In the genomic region with DNA sequence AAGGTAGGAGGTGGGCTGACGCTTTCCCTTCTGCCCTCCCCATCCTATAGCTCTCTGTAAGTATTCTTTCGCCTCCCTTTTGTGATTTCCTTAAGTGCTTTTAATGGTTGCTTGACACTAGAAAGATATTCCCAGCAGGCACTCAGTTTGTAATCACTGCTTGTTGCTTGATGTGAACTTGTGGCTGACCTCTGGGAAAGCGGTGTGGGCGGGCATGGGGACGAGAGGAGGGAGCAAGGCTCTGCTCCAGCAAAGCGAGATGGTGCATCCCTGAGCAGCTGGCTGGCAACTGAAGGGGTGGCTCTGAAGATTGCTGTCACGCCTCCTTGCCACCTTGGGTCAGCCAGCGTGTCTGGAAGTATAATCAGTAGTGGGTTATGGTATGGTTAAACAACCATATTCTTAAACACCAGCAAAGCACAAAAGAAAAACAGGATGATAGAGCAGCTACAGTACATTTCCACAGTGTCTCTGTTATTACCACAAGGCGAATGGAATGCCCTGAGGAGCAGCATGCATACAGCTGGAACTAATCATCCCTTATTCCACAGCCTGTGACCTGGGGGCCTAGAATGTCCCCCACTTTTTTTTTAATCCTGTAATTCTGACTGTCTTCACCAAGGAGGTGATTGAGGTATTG, we compare ENCODE assay signal across 18 cellular contexts.
DNase-seq lines count a peak whose midpoint lies in the region; ATAC-seq and TF ChIP-seq lines count a peak whose summit lies in the region.
"Had no signal": no experiment of that assay in that cellular context is flagged by ENCODE, and none has a peak within 500 bp of the region (broad histone marks: within the 10 kb centered on the region; RNA-seq: fewer than 3 reads in every experiment).

No MANE protein-coding gene starts in this region.

- H3K36me3 ChIP-seq in IMR-90 (ENCODE audit: control insufficient read depth, insufficient read depth, low read length) (no peaks in the 10 kb centered on the region), mesenchymal stem cell (ENCODE audit: control insufficient read depth in 1 of 2, insufficient read depth in 2 of 2, low read depth in 1 of 2, low read length in 2 of 2) (no peaks in the 10 kb centered on the region)
- H3K36me3 ChIP-seq: right atrium auricular region, upper lobe of left lung had no signal

- H2BK5ac ChIP-seq in IMR-90 (ENCODE audit: low read depth, low read length, poor library complexity, severe bottlenecking) (no peak overlapping the region), mesenchymal stem cell (ENCODE audit: low read depth, low read length, poor library complexity, severe bottlenecking) (no peak overlapping the region)

- CTCF ChIA-PET in IMR-90 (lab: Yijun Ruan, JAX) = no interaction called here

- TF ChIP-seq RAD21 in IMR-90 (IDR thresholded peaks at IDR 0.05; ENCODE audit: low read length) = no peak

- H2AFZ ChIP-seq in IMR-90 (replicated peaks; ENCODE audit: low read length, poor library complexity) = peak overlapping the region; percentile 5
- no peak overlapping the region for H2AFZ ChIP-seq in mesenchymal stem cell (ENCODE audit: low read depth, low read length)

- H2BK15ac ChIP-seq in IMR-90 (ENCODE audit: low read depth, low read length) (no peak overlapping the region), mesenchymal stem cell (ENCODE audit: low read depth, poor library complexity, severe bottlenecking) (no peak overlapping the region)

- no TSS peak for BruUV-seq in IMR-90 (replicated peaks; lab: Mats Ljungman, UMichigan)

- peaks cover 27% of the 10 kb centered on the region for H3K9me1 ChIP-seq in IMR-90 (ENCODE audit: insufficient read depth, low read length)

- H3K14ac ChIP-seq in IMR-90 (replicated peaks; ENCODE audit: low read depth, low read length) (peak overlapping the region; percentile 43; the same call in 1 of the 2 replicates), mesenchymal stem cell (ENCODE audit: low read length in 2 of 2) (no peak overlapping the region)

- no peak overlapping the region for H2BK12ac ChIP-seq in mesenchymal stem cell (ENCODE audit: low read length in 2 of 2)

- intact Hi-C loops in IMR-90 (cut with micrococcal nuclease) = loop anchor here (5.0 kb wide), 1 partner anchor 165 kb away; no protein-coding TSS in a partner anchor

- no peak overlapping the region for H4K8ac ChIP-seq in IMR-90 (ENCODE audit: low read depth in 2 of 2, low read length in 2 of 2)
- H4K8ac ChIP-seq in mesenchymal stem cell (ENCODE audit: low read length) = no peak overlapping the region

- no peak overlapping the region for H4K5ac ChIP-seq in IMR-90 (ENCODE audit: low read depth, low read length)

- H3K9ac ChIP-seq in IMR-90 (ENCODE audit: low read depth, low read length) = no peak overlapping the region
- H3K9ac ChIP-seq in mesenchymal stem cell (ENCODE audit: low read length) = no peak overlapping the region
- H3K9ac ChIP-seq: BLaER1 had no signal

- peaks cover 30 to 74% of the 10 kb centered on the region in 2 experiments for H3K79me1 ChIP-seq in IMR-90 (ENCODE audit: low read depth in 1 of 2, low read length in 2 of 2)
- H3K79me1 ChIP-seq in mesenchymal stem cell (replicated peaks; ENCODE audit: low read length, poor library complexity, severe bottlenecking) = peaks cover 37% of the 10 kb centered on the region

- dilution Hi-C loops in IMR-90 (cut with HindIII; ENCODE audit: low sequenced_read_pairs, unreplicated experiment) = no loop called here

- no CpG with 5 or more reads among the region's 9 CpGs for WGBS in IMR-90 (ENCODE audit: extremely low coverage in 2 of 2, insufficient read length in 1 of 2), 2 experiments
- WGBS in mesenchymal stem cell = 84% methylated on average over 6 of the region's 9 CpGs

- peak overlapping the region; percentile 2; the same call in 1 of the 2 replicates for H3K4me2 ChIP-seq in IMR-90 (ENCODE audit: low read depth, low read length)
- H3K4me2 ChIP-seq in mesenchymal stem cell (ENCODE audit: low read length, poor library complexity, severe bottlenecking) = no peak overlapping the region
- H3K4me2 ChIP-seq: BLaER1 had no signal

- H2AK5ac ChIP-seq in IMR-90 (ENCODE audit: low read depth, low read length) (peak overlapping the region; percentile 26; the same call in 1 of the 2 replicates), mesenchymal stem cell (ENCODE audit: low read length, severe bottlenecking) (peak overlapping the region; percentile 13)

- H3K4ac ChIP-seq in IMR-90 (ENCODE audit: low read depth, low read length) = no peak overlapping the region
- no peak overlapping the region for H3K4ac ChIP-seq in mesenchymal stem cell (ENCODE audit: low read depth in 1 of 2, low read length in 2 of 2)

- H2BK120ac ChIP-seq in IMR-90 (ENCODE audit: low read depth, low read length) (no peak overlapping the region), mesenchymal stem cell (ENCODE audit: low read depth, low read length) (no peak overlapping the region)

- DNase-seq in AG09319 (ENCODE audit: extremely low read depth, low read depth) = peak; percentile 20
- DNase-seq in IMR-90 = peak; percentile 73
- DNase-seq in chondrocyte (ENCODE audit: low spot score) = no peak
- peak; percentile 62 for DNase-seq in mesenchymal stem cell
- DNase-seq in HuH-7.5 (ENCODE audit: low spot score) = no peak
- no peak for DNase-seq in natural killer cell treated with Interleukin-12 subunit alpha and Interleukin-12 subunit beta and Interleukin-15 and Interleukin-18, amount 100 ng/mL, for 72 hours (ENCODE audit: low spot score)
- DNase-seq in stimulated activated CD4-positive, alpha-beta T cell treated with anti-CD3 and anti-CD28 coated beads, Interleukin-2, amount 100 ng/mL, for 24 hours = no peak
- DNase-seq: activated CD4-positive, alpha-beta T cell treated with anti-CD3 and anti-CD28 coated beads, Interleukin-2, amount 50 U/mL, for 4 hours; effector CD4-positive, alpha-beta T cell; islet precursor cell; NCI-H1694 treated with DMSO at 0.1 percent for 48 hours; stimulated activated CD4-positive, alpha-beta T cell treated with anti-CD3 and anti-CD28 coated beads, Interleukin-4, amount 100 ng/mL, for 4 hours; T1000 had no signal

- no peaks in the 10 kb centered on the region for H3K27me3 Mint-ChIP-seq in chondrocyte (ENCODE audit: low read depth)
- H3K27me3 Mint-ChIP-seq in natural killer cell treated with Interleukin-12 subunit alpha and Interleukin-12 subunit beta and Interleukin-15 and Interleukin-18, amount 100 ng/mL, for 72 hours = no peaks in the 10 kb centered on the region
- H3K27me3 Mint-ChIP-seq: stimulated activated memory B cell treated with anti-CD40 and anti-IgM and Interleukin-4, amounts not matched to agents 10 μg/mL and 1 μg/mL and 100 μg/mL, for 72 hours had no signal

- in situ Hi-C loops in IMR-90 (cut with MboI; ENCODE audit: low sequenced_read_pairs) = no loop called here

- no peak overlapping the region for H3K4me3 Mint-ChIP-seq in chondrocyte (ENCODE audit: unreplicated experiment)
- H3K4me3 Mint-ChIP-seq in natural killer cell treated with Interleukin-12 subunit alpha and Interleukin-12 subunit beta and Interleukin-15 and Interleukin-18, amount 100 ng/mL, for 72 hours = no peak overlapping the region
- H3K4me3 Mint-ChIP-seq: stimulated activated memory B cell treated with anti-CD40 and anti-IgM and Interleukin-4, amounts not matched to agents 10 μg/mL and 1 μg/mL and 100 μg/mL, for 72 hours had no signal

- no peak overlapping the region for H4K91ac ChIP-seq in IMR-90 (ENCODE audit: insufficient read depth, low read depth, low read length)
- no peak overlapping the region for H4K91ac ChIP-seq in mesenchymal stem cell (ENCODE audit: low read length)

- H4K20me1 ChIP-seq in IMR-90 (ENCODE audit: insufficient read depth, low read length) = peaks cover 51% of the 10 kb centered on the region

- TF ChIP-seq CTCF in AG09319 (IDR thresholded peaks at IDR 0.05; ENCODE audit: low read depth, low read length) = no peak
- TF ChIP-seq CTCF in IMR-90 (conservative IDR thresholded peaks at IDR 0.05; ENCODE audit: low read depth, low read length) = no peak
- TF ChIP-seq CTCF in chondrocyte (IDR thresholded peaks at IDR 0.05) = no peak

- H3K4me1 ChIP-seq in IMR-90 (ENCODE audit: control insufficient read depth, insufficient read depth, low read length) (peaks cover 19% of the 10 kb centered on the region), mesenchymal stem cell (ENCODE audit: control insufficient read depth, insufficient read depth, low read depth, low read length) (peaks cover 17% of the 10 kb centered on the region)

- peak overlapping the region; percentile 89 for H3K27ac Mint-ChIP-seq in chondrocyte (ENCODE audit: unreplicated experiment)
- no peak overlapping the region for H3K27ac Mint-ChIP-seq in natural killer cell treated with Interleukin-12 subunit alpha and Interleukin-12 subunit beta and Interleukin-15 and Interleukin-18, amount 100 ng/mL, for 72 hours
- H3K27ac Mint-ChIP-seq: stimulated activated memory B cell treated with anti-CD40 and anti-IgM and Interleukin-4, amounts not matched to agents 10 μg/mL and 1 μg/mL and 100 μg/mL, for 72 hours had no signal

- H3K18ac ChIP-seq in IMR-90 (ENCODE audit: low read depth, low read length) = no peak overlapping the region
- H3K18ac ChIP-seq in mesenchymal stem cell (ENCODE audit: low read depth in 1 of 2, low read length in 2 of 2) = no peak overlapping the region

- no peaks in the 10 kb centered on the region for H3K9me3 Mint-ChIP-seq in chondrocyte (ENCODE audit: low read depth)
- no peaks in the 10 kb centered on the region for H3K9me3 Mint-ChIP-seq in natural killer cell treated with Interleukin-12 subunit alpha and Interleukin-12 subunit beta and Interleukin-15 and Interleukin-18, amount 100 ng/mL, for 72 hours
- H3K9me3 Mint-ChIP-seq: stimulated activated memory B cell treated with anti-CD40 and anti-IgM and Interleukin-4, amounts not matched to agents 10 μg/mL and 1 μg/mL and 100 μg/mL, for 72 hours had no signal

- peaks cover 52% of the 10 kb centered on the region for H3K4me1 Mint-ChIP-seq in chondrocyte (ENCODE audit: low read depth)
- H3K4me1 Mint-ChIP-seq in natural killer cell treated with Interleukin-12 subunit alpha and Interleukin-12 subunit beta and Interleukin-15 and Interleukin-18, amount 100 ng/mL, for 72 hours (ENCODE audit: low read depth in 2 of 2) = peaks cover 36 to 42% of the 10 kb centered on the region in 2 donors

- ATAC-seq in IMR-90 (ENCODE audit: low read depth) (peak; percentile 77), GM21390 (IDR thresholded peaks at IDR 0.05; ENCODE audit: unreplicated experiment) (no peak)
- ATAC-seq in natural killer cell treated with Interleukin-12 subunit alpha and Interleukin-12 subunit beta and Interleukin-15 and Interleukin-18, amount 100 ng/mL, for 72 hours = no peak
- ATAC-seq: stimulated activated memory B cell treated with anti-CD40 and anti-IgM and Interleukin-4, amounts not matched to agents 10 μg/mL and 1 μg/mL and 100 μg/mL, for 72 hours had no signal

- H3K56ac ChIP-seq in IMR-90 (ENCODE audit: extremely low read depth, insufficient read depth, low read length) = no peak overlapping the region

- H3K4me3 ChIP-seq in IMR-90 (ENCODE audit: insufficient read depth, low read depth, low read length) = no peak overlapping the region
- peak overlapping the region in 1 of 2 experiments; percentile 44 for H3K4me3 ChIP-seq in mesenchymal stem cell (ENCODE audit: insufficient read depth in 1 of 2, low read depth in 1 of 2, low read length in 2 of 2)
- H3K4me3 ChIP-seq: BLaER1, right atrium auricular region, upper lobe of left lung had no signal

- H3K9me3 ChIP-seq in IMR-90 (ENCODE audit: control insufficient read depth, insufficient read depth, low read length) (no peaks in the 10 kb centered on the region), mesenchymal stem cell (ENCODE audit: control insufficient read depth, low read length) (no peaks in the 10 kb centered on the region)
- H3K9me3 ChIP-seq: BLaER1, right atrium auricular region, upper lobe of left lung had no signal

- peak overlapping the region; percentile 57 for H2AK9ac ChIP-seq in IMR-90 (replicated peaks; ENCODE audit: low read depth, low read length, poor library complexity)

- no peak overlapping the region for H2BK20ac ChIP-seq in IMR-90 (ENCODE audit: low read depth, low read length)

- H3K23ac ChIP-seq in IMR-90 (ENCODE audit: low read depth, low read length) = no peak overlapping the region
- no peak overlapping the region for H3K23ac ChIP-seq in mesenchymal stem cell (ENCODE audit: low read length in 2 of 2)

- POLR2A ChIA-PET in IMR-90 (lab: Charles Lee; ENCODE audit: unreplicated experiment) = no interaction called here

- H3K27me3 ChIP-seq in IMR-90 (ENCODE audit: control insufficient read depth, insufficient read depth, low read length) = no peaks in the 10 kb centered on the region
- H3K27me3 ChIP-seq in mesenchymal stem cell (ENCODE audit: control insufficient read depth in 1 of 2, insufficient read depth in 1 of 2, low read length in 2 of 2) = no peaks in the 10 kb centered on the region
- H3K27me3 ChIP-seq: BLaER1, right atrium auricular region, upper lobe of left lung had no signal

- H3K27ac ChIP-seq in IMR-90 (ENCODE audit: insufficient read depth, low read length) = peak overlapping the region; percentile 0; the same call in 1 of the 2 replicates
- peak overlapping the region; percentile 83 for H3K27ac ChIP-seq in mesenchymal stem cell (ENCODE audit: low read length, poor library complexity, severe bottlenecking)
- H3K27ac ChIP-seq: BLaER1, right atrium auricular region, upper lobe of left lung had no signal

- H3K36me3 Mint-ChIP-seq in chondrocyte (ENCODE audit: low read depth) = peaks cover 2% of the 10 kb centered on the region
- H3K36me3 Mint-ChIP-seq in natural killer cell treated with Interleukin-12 subunit alpha and Interleukin-12 subunit beta and Interleukin-15 and Interleukin-18, amount 100 ng/mL, for 72 hours = no peaks in the 10 kb centered on the region

- no peak for TF ChIP-seq POLR2A in IMR-90 (IDR thresholded peaks at IDR 0.05; ENCODE audit: low read depth, low read length)

Comparison
In these comparisons a context has a peak if more than half of its experiments do, and no peak if none do; other contexts are left out.
1. DNase-seq: peak in AG09319 (single experiment), IMR-90 (single experiment) and mesenchymal stem cell (single experiment); none in chondrocyte (single experiment), HuH-7.5 (single experiment), natural killer cell treated with Interleukin-12 subunit alpha and Interleukin-12 subunit beta and Interleukin-15 and Interleukin-18, amount 100 ng/mL, for 72 hours (single experiment) and stimulated activated CD4-positive, alpha-beta T cell treated with anti-CD3 and anti-CD28 coated beads, Interleukin-2, amount 100 ng/mL, for 24 hours (0 of 2).